ENCODE assay signal across 1 cellular context in genomic region chr19:40822161-40822560, GRCh38.
TF ChIP-seq lines count a peak whose summit lies in the region.

No MANE protein-coding gene starts in this region.

TF ChIP-seq in liver, 16 proteins besides CTCF, POLR2A, EP300 and RAD21:
- TF ChIP-seq MAX (IDR thresholded peaks at IDR 0.05) (no peak), SP1 (IDR thresholded peaks at IDR 0.05) (no peak), TAF1 (conservative IDR thresholded peaks at IDR 0.05) (no peak), HNF4A (conservative IDR thresholded peaks at IDR 0.05) (no peak), JUND (IDR thresholded peaks at IDR 0.05) (no peak), REST (IDR thresholded peaks at IDR 0.05) (no peak), RXRA (IDR thresholded peaks at IDR 0.05) (no peak), ATF3 (IDR thresholded peaks at IDR 0.05) (no peak), YY1 (IDR thresholded peaks at IDR 0.05) (no peak), FOXA2 (IDR thresholded peaks at IDR 0.05) (no peak), ZBTB33 (IDR thresholded peaks at IDR 0.05) (no peak), GABPA (IDR thresholded peaks at IDR 0.05 in 1 of 2, conservative IDR thresholded peaks at IDR 0.05 in 1 of 2) (no peak)
